Comparison of ENCODE assay signal across 8 cellular contexts in genomic region chr9:132169672-132170392, GRCh38. TPM values are rescaled to one million over a fixed set of nuclear protein-coding genes. Genes with fewer than 3 reads are reported as not detected.
DNase-seq lines count a peak whose midpoint lies in the region; ATAC-seq and TF ChIP-seq lines count a peak whose summit lies in the region.

No MANE protein-coding gene starts in this region.

- peak; percentile 69 for TF ChIP-seq CTCF in hepatocyte (IDR thresholded peaks at IDR 0.05; ENCODE audit: poor library complexity)

- in situ Hi-C loops in G401 (cut with HindIII; ENCODE audit: low sequenced_read_pairs): loop anchor here (25.0 kb wide), 1 partner anchor 92 kb away; no protein-coding TSS in a partner anchor

- peak; percentile 71 for DNase-seq in DMS53 treated with DMSO at 0.1 percent for 48 hours (lab: John Stamatoyannopoulos, UW; ENCODE audit: unreplicated experiment)
- DNase-seq in LoVo (ENCODE audit: low spot score): peak; percentile 42
- DNase-seq in T-helper 2 cell: peak in 4 of 5 experiments; percentile 32 to 61 (median 44)
- DNase-seq in amniotic epithelial cell (ENCODE audit: low read depth): peak; percentile 53
- DNase-seq in hepatocyte (ENCODE audit: low spot score): peak; percentile 68
- DNase-seq in stimulated activated CD4-positive, alpha-beta T cell treated with anti-CD3 and anti-CD28 coated beads, Interleukin-1b, Interleukin-23, amount 100 ng/mL, for 4 hours (ENCODE audit: low read depth in 2 of 2): peak; percentile 50 to 56
- DNase-seq in G401 (ENCODE audit: low spot score): no peak

- no peak overlapping the region for H2AFZ ChIP-seq in hepatocyte

- H4K20me1 ChIP-seq in hepatocyte (ENCODE audit: insufficient read depth, poor library complexity, severe bottlenecking): no peaks in the 10 kb centered on the region

- no peaks in the 10 kb centered on the region for H3K36me3 ChIP-seq in hepatocyte (replicated peaks; ENCODE audit: insufficient read depth, low read depth)

- H3K4me3 ChIP-seq in hepatocyte: no peak overlapping the region

- H3K9me3 ChIP-seq in hepatocyte (ENCODE audit: low read depth): no peaks in the 10 kb centered on the region

- 51% methylated on average over 26 of the region's 26 CpGs for WGBS in hepatocyte (ENCODE audit: low lambda C conversion rate, missing lambda C conversion rate)

- H3K79me2 ChIP-seq in hepatocyte: no peaks in the 10 kb centered on the region

- H3K27me3 ChIP-seq in hepatocyte: peaks cover 42% of the 10 kb centered on the region

- no peaks in the 10 kb centered on the region for H3K9me2 ChIP-seq in hepatocyte (replicated peaks; ENCODE audit: insufficient read depth)

- H3K4me1 ChIP-seq in hepatocyte (ENCODE audit: insufficient read depth): no peaks in the 10 kb centered on the region

- no peak for ATAC-seq in HG03045 (IDR thresholded peaks at IDR 0.05; ENCODE audit: unreplicated experiment)

- H3K27ac ChIP-seq in hepatocyte: no peak overlapping the region

- H3K4me2 ChIP-seq in hepatocyte: no peak overlapping the region

RNA-seq across cellular contexts. Expression of gene NTNG2, which starts 8.0 kb away (rescaled TPM):
- 0.20 and 1.8 TPM in 2 replicates for total RNA-seq in hepatocyte
- 0.17 and 0.48 TPM in 2 replicates for polyA plus RNA-seq in hepatocyte
- total RNA-seq in G401 (2014; rRNA removed; shearing (Covaris generic)): 0.14 and 0.37 TPM in 2 replicates
